25 cellular contexts compared by ENCODE assay signal in the genomic region with DNA sequence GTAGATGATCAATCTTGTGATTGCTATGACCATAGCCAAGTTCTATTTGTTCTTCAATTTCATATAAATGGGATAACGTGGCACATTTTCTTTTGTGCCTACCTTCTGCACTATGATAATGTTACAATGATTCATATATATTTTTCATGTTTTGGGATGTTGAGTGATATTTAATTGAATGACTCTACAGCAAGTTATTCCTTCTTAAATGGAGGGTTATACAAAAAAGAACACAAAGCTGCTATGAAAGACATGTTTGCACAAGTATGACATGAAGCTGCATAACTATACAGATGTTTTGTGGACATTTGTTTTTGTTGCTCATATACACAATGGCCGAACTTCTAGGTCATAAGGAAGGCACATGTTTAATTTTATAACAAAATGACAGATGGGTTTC.
A peak's percentile ranks its signal among the peaks of the same experiment; 100 is the strongest.
DNase-seq lines count a peak whose midpoint lies in the region; ATAC-seq, FAIRE-seq and TF ChIP-seq lines count a peak whose summit lies in the region.
"Had no signal": no experiment of that assay in that cellular context is flagged by ENCODE, and none has a peak within 500 bp of the region (broad histone marks: within the 10 kb centered on the region; RNA-seq: fewer than 3 reads in every experiment).

No MANE protein-coding gene starts in this region.

- DNase-seq in D721Med (ENCODE audit: insufficient read length, low spot score) (no peak), epithelial cell of esophagus (ENCODE audit: low read depth) (peak; percentile 70), foreskin keratinocyte (peak; percentile 66 to 85), urothelium cell line (ENCODE audit: low spot score) (no peak)
- DNase-seq: AML-193; Caco-2; Calu3; CD4-positive, alpha-beta T cell; CD8-positive, alpha-beta T cell; DMS 273 treated with DMSO at 0.1 percent for 48 hours; DMS153; DMS53; DMS79; DND-41; EL; GDM1 had no signal

- H3K27ac ChIP-seq in foreskin keratinocyte: no peak overlapping the region
- H3K27ac ChIP-seq: 22Rv1; A549; BLaER1 treated with 17β-estradiol and CSF1 and Interleukin-3, amounts not matched to agents 10 nM and 100 nM; C4-2B had no signal

- TF ChIP-seq CTCF in D721Med (IDR thresholded peaks at IDR 0.05; ENCODE audit: insufficient read depth, missing control alignments): no peak
- no peak for TF ChIP-seq CTCF in epithelial cell of esophagus (IDR thresholded peaks at IDR 0.05; ENCODE audit: insufficient read depth, low read depth, low read length, missing control alignments)
- TF ChIP-seq CTCF in foreskin keratinocyte (conservative IDR thresholded peaks at IDR 0.05): no peak

- ATAC-seq in foreskin keratinocyte (peak; percentile 52), GM18498 (IDR thresholded peaks at IDR 0.05; ENCODE audit: unreplicated experiment) (no peak), HG02840 (IDR thresholded peaks at IDR 0.05; ENCODE audit: low FRiP score, unreplicated experiment) (no peak)
- ATAC-seq: A549; CD8-positive, alpha-beta T cell; GM12878 had no signal

- H3K4me1 ChIP-seq in foreskin keratinocyte: peaks cover 9% of the 10 kb centered on the region
- H3K4me1 ChIP-seq: A549; BLaER1 treated with 17β-estradiol and CSF1 and Interleukin-3, amounts not matched to agents 10 nM and 100 nM; Caco-2 had no signal

- no peak overlapping the region for H3K4me3 ChIP-seq in epithelial cell of esophagus (ENCODE audit: low read length)
- H3K4me3 ChIP-seq: A549; BLaER1 treated with 17β-estradiol and CSF1 and Interleukin-3, amounts not matched to agents 10 nM and 100 nM; GM12878 had no signal

- no peaks in the 10 kb centered on the region for H3K27me3 ChIP-seq in foreskin keratinocyte
- H3K27me3 ChIP-seq: BLaER1 treated with 17β-estradiol and CSF1 and Interleukin-3, amounts not matched to agents 10 nM and 100 nM had no signal

- FAIRE-seq in D721Med (lab: Jason Lieb, UNC): peak; percentile 88
- no peak for FAIRE-seq in urothelium cell line (lab: Jason Lieb, UNC)
- FAIRE-seq: A549, GM12878, GM12892, GM19239 had no signal

Comparison
In these comparisons a context has a peak if more than half of its experiments do, and no peak if none do; other contexts are left out.
1. DNase-seq: peak in epithelial cell of esophagus (single experiment) and foreskin keratinocyte (2 of 2); none in D721Med (single experiment) and urothelium cell line (single experiment).